ENCODE assay signal across 18 cellular contexts in the genomic region with DNA sequence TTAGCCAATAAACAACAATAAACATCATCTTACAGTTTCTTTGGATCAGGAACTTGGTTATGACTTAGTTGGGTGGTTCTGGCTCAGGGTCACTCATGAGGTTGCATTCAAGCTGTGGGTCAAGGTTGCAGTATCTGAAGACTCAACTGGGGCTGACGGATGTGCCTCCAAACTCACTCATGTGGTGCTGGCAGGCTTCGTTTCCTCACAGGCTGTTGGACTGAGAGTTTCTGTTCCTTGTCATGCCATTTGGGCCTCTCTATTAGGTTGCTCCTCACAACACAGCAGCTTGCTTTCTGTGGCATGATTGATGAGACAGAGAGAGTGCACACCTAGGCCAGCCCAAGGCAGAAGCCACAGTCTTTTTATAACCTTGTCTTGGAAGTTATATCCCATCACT. TPM values are rescaled to one million over a fixed set of nuclear protein-coding genes. Genes with fewer than 3 reads are reported as not detected.
DNase-seq lines count a peak whose midpoint lies in the region; ATAC-seq and TF ChIP-seq lines count a peak whose summit lies in the region.
"Had no signal": no experiment of that assay in that cellular context is flagged by ENCODE, and none has a peak within 500 bp of the region (broad histone marks: within the 10 kb centered on the region; RNA-seq: fewer than 3 reads in every experiment).

No MANE protein-coding gene starts in this region.

- peak overlapping the region; percentile 62 for H3K27ac ChIP-seq in OCI-LY7 (ENCODE audit: low read depth, low read length, poor library complexity, severe bottlenecking)
- H3K27ac ChIP-seq in brain microvascular endothelial cell = no peak overlapping the region
- H3K27ac ChIP-seq: A549, C4-2B, HL-60 had no signal

- H4K20me1 ChIP-seq in OCI-LY7 (ENCODE audit: insufficient read depth, low read length) = no peaks in the 10 kb centered on the region

- H3K36me3 ChIP-seq in OCI-LY7 (ENCODE audit: insufficient read depth, low read length) (peaks cover 11% of the 10 kb centered on the region; the same call in 1 of the 2 replicates), brain microvascular endothelial cell (replicated peaks) (no peaks in the 10 kb centered on the region)
- H3K36me3 ChIP-seq: BE2C had no signal

- DNase-seq in OCI-LY7 (ENCODE audit: low spot score) (peak; percentile 64), anterior cingulate cortex (lab: John Stamatoyannopoulos, UW) (no peak), brain microvascular endothelial cell (no peak)
- DNase-seq: BE2C; CD4-positive, alpha-beta memory T cell; DMS79; EL; H7; Kasumi-1 had no signal

- no peaks in the 10 kb centered on the region for H3K27me3 ChIP-seq in brain microvascular endothelial cell (replicated peaks)
- H3K27me3 ChIP-seq: BE2C had no signal

- POLR2A ChIA-PET in OCI-LY7 (lab: Charles Lee) = interaction anchor here (0.8 to 1.2 kb wide), 4 partner anchors 10 to 72 kb away, joined by 3 read pairs; no protein-coding TSS in a partner anchor

- BruUV-seq in OCI-LY7 (replicated peaks; lab: Mats Ljungman, UMichigan) = no TSS peak

- peaks cover 70% of the 10 kb centered on the region for H3K4me1 ChIP-seq in OCI-LY7 (ENCODE audit: insufficient read depth, low read length, poor library complexity, severe bottlenecking)
- H3K4me1 ChIP-seq: A549, BE2C had no signal

- intact Hi-C loops in OCI-LY7 (cut with micrococcal nuclease; ENCODE audit: unreplicated experiment) = loop anchor here (2.0 kb wide), 1 partner anchor 19 kb away; no protein-coding TSS in a partner anchor

- H3K9me3 ChIP-seq in OCI-LY7 (ENCODE audit: low read length) = no peaks in the 10 kb centered on the region
- H3K9me3 ChIP-seq: A549, BE2C had no signal

- CTCF ChIA-PET in OCI-LY7 (lab: Charles Lee; ENCODE audit: unreplicated experiment) = interaction anchor here (1.1 to 1.2 kb wide), 2 partner anchors 19 to 23 kb away, joined by 4 to 5 read pairs; no protein-coding TSS in a partner anchor

- peaks cover 42% of the 10 kb centered on the region for H3K79me2 ChIP-seq in OCI-LY7 (ENCODE audit: insufficient read depth, low read depth, low read length)

- in situ Hi-C loops in brain microvascular endothelial cell (cut with HindIII; ENCODE audit: low pct_ligation_motif_present, low sequenced_read_pairs) = no loop called here

- H2AFZ ChIP-seq in OCI-LY7 (ENCODE audit: low read length) = no peak overlapping the region
- H2AFZ ChIP-seq: GM23338 had no signal

- no peaks in the 10 kb centered on the region for H3K9me2 ChIP-seq in OCI-LY7 (ENCODE audit: insufficient read depth, low read length)

- ATAC-seq in GM18502 (IDR thresholded peaks at IDR 0.05; ENCODE audit: poor library complexity, unreplicated experiment) = peak; percentile 44
- peak; percentile 41 for ATAC-seq in HG03103 (IDR thresholded peaks at IDR 0.05; ENCODE audit: low read depth, unreplicated experiment)
- no peak for ATAC-seq in HG02642 (IDR thresholded peaks at IDR 0.05; ENCODE audit: poor library complexity, unreplicated experiment)
- ATAC-seq in GM18517 (IDR thresholded peaks at IDR 0.05; ENCODE audit: unreplicated experiment) = no peak
- ATAC-seq: A549, K562 had no signal

- TF ChIP-seq CTCF in OCI-LY7 (conservative IDR thresholded peaks at IDR 0.05; ENCODE audit: low read length) = no peak
- no peak for TF ChIP-seq CTCF in brain microvascular endothelial cell (IDR thresholded peaks at IDR 0.05; ENCODE audit: low read depth, low read length, missing control alignments)

- H3K4me2 ChIP-seq in OCI-LY7 (ENCODE audit: low read length) = peak overlapping the region; percentile 38
- H3K4me2 ChIP-seq: A549, GM23338 had no signal

- H3K4me3 ChIP-seq in OCI-LY7 (ENCODE audit: low read depth, low read length, poor library complexity, severe bottlenecking) = no peak overlapping the region
- H3K4me3 ChIP-seq in brain microvascular endothelial cell (ENCODE audit: low read depth, low read length) = no peak overlapping the region
- H3K4me3 ChIP-seq: A549, GM23338, K562 had no signal

RNA-seq across cellular contexts. Expression of a gene that starts 20.7 kb away (rescaled TPM):
- total RNA-seq in OCI-LY7 (2014; rRNA removed; shearing (Covaris generic)) = 5.8 and 6.5 TPM in 2 replicates
- 12.3 and 12.9 TPM in 2 replicates for total RNA-seq in OCI-LY7 (2022)
- total RNA-seq: CD4-positive, alpha-beta memory T cell; K562 had no signal

Comparison
In these comparisons a context has a peak if more than half of its experiments do, and no peak if none do; other contexts are left out.
1. ATAC-seq: peak in GM18502 (single experiment) and HG03103 (single experiment); none in HG02642 (single experiment) and GM18517 (single experiment).